9 cellular contexts compared by ENCODE assay signal in genomic region chr3:161081675-161082462, GRCh38. TPM values are rescaled to one million over a fixed set of nuclear protein-coding genes. Genes with fewer than 3 reads are reported as not detected.
DNase-seq lines count a peak whose midpoint lies in the region; ATAC-seq and TF ChIP-seq lines count a peak whose summit lies in the region.
"Had no signal": no experiment of that assay in that cellular context is flagged by ENCODE, and none has a peak within 500 bp of the region (broad histone marks: within the 10 kb centered on the region; RNA-seq: fewer than 3 reads in every experiment).

No MANE protein-coding gene starts in this region.

- WGBS in tibial nerve, 2 donors, result 51 to 58% methylated on average over 6 of the region's 6 CpGs
- WGBS in mammary epithelial cell (ENCODE audit: low coverage, missing lambda C conversion rate), result 65% methylated on average over 6 of the region's 6 CpGs

- H3K27me3 ChIP-seq in tibial nerve (no peaks in the 10 kb centered on the region), mammary epithelial cell (ENCODE audit: insufficient read depth, low read length) (no peaks in the 10 kb centered on the region)

- H3K36me3 Mint-ChIP-seq in T-cell, result no peaks in the 10 kb centered on the region

- CTCF ChIA-PET in T-cell (lab: Charles Lee), result no interaction called here
- CTCF ChIA-PET in mammary epithelial cell (lab: Charles Lee; ENCODE audit: low non-redundant PET), result no interaction called here

- no peak for TF ChIP-seq CTCF in fibroblast of the aortic adventitia (IDR thresholded peaks at IDR 0.05; ENCODE audit: insufficient read depth, low read length)
- no peak for TF ChIP-seq CTCF in tibial nerve (IDR thresholded peaks at IDR 0.05)
- no peak for TF ChIP-seq CTCF in mammary epithelial cell (conservative IDR thresholded peaks at IDR 0.05 in 1 of 2, IDR thresholded peaks at IDR 0.05 in 1 of 2; ENCODE audit: extremely low read depth in 1 of 2, insufficient read depth in 1 of 2, low read depth in 1 of 2, low read length in 2 of 2)

- H3K9me3 Mint-ChIP-seq in T-cell, result no peaks in the 10 kb centered on the region

- no peaks in the 10 kb centered on the region for H3K9me3 ChIP-seq in tibial nerve
- no peaks in the 10 kb centered on the region for H3K9me3 ChIP-seq in mammary epithelial cell (replicated peaks; ENCODE audit: insufficient read depth, low read length)

- no peaks in the 10 kb centered on the region for H4K20me1 ChIP-seq in mammary epithelial cell (ENCODE audit: insufficient read depth, low read length)

- intact Hi-C loops in mammary epithelial cell (cut with micrococcal nuclease), result no loop called here

- H3K4me3 ChIP-seq in fibroblast of the aortic adventitia (ENCODE audit: low read depth, low read length) (no peak overlapping the region), tibial nerve (no peak overlapping the region), mammary epithelial cell (replicated peaks in 1 of 3; ENCODE audit: insufficient read depth in 1 of 3, low read depth in 2 of 3, low read length in 3 of 3) (no peak overlapping the region)

- H3K79me2 ChIP-seq in mammary epithelial cell (ENCODE audit: insufficient read depth, low read length), result no peaks in the 10 kb centered on the region

- H3K27me3 Mint-ChIP-seq in T-cell, result peaks cover 0 to 2% of the 10 kb centered on the region in 2 donors

- H3K4me1 Mint-ChIP-seq in T-cell, result peaks cover 0 to 2% (median 1%) of the 10 kb centered on the region in 3 donors

- no peak for TF ChIP-seq POLR2A in tibial nerve (IDR thresholded peaks at IDR 0.05)

- no peak overlapping the region for H3K27ac Mint-ChIP-seq in T-cell

- no peak overlapping the region for H2AFZ ChIP-seq in mammary epithelial cell (ENCODE audit: low read depth, low read length)

- no TSS peak for BruUV-seq in mammary epithelial cell (replicated peaks; lab: Mats Ljungman, UMichigan)

- peak; percentile 25 for DNase-seq in fibroblast of the aortic adventitia (ENCODE audit: low read depth)
- DNase-seq in T-cell, result no peak
- no peak for DNase-seq in NK-92 treated with Interleukin-12 subunit alpha and Interleukin-12 subunit beta, amount 100 ng/mL, for 24 hours (lab: John Stamatoyannopoulos, UW)
- no peak for DNase-seq in tibial nerve (ENCODE audit: low spot score in 2 of 2)
- no peak for DNase-seq in mammary epithelial cell
- DNase-seq: stimulated activated CD8-positive, alpha-beta memory T cell treated with anti-CD3 and anti-CD28 coated beads, Interleukin-4, amount 100 ng/mL, for 48 hours had no signal

- peaks cover 0 to 10% (median 0%) of the 10 kb centered on the region in 3 donors for H3K36me3 ChIP-seq in tibial nerve
- H3K36me3 ChIP-seq in mammary epithelial cell (ENCODE audit: insufficient read depth, low read length), result no peaks in the 10 kb centered on the region

- peaks cover 0 to 10% (median 2%) of the 10 kb centered on the region in 4 donors for H3K4me1 ChIP-seq in tibial nerve
- H3K4me1 ChIP-seq in mammary epithelial cell (ENCODE audit: insufficient read depth, low read length), result no peaks in the 10 kb centered on the region

- dilution Hi-C loops in mammary epithelial cell (cut with HindIII; ENCODE audit: low sequenced_read_pairs), result no loop called here

- TF ChIP-seq EP300 in tibial nerve (IDR thresholded peaks at IDR 0.05), result no peak

- no peak overlapping the region for H3K9ac ChIP-seq in mammary epithelial cell (ENCODE audit: insufficient read depth, low read length)

- ATAC-seq in GM18499 (IDR thresholded peaks at IDR 0.05; ENCODE audit: insufficient read depth, unreplicated experiment) (peak; percentile 68), GM21423 (IDR thresholded peaks at IDR 0.05; ENCODE audit: unreplicated experiment) (peak; percentile 92), HG03432 (IDR thresholded peaks at IDR 0.05; ENCODE audit: unreplicated experiment) (peak; percentile 91), T-cell (replicated peaks in 1 of 4) (no peak)

- in situ Hi-C loops in mammary epithelial cell (cut with MboI; ENCODE audit: low sequenced_read_pairs in 2 of 2), result no loop called here

- no peak overlapping the region for H3K4me2 ChIP-seq in mammary epithelial cell (ENCODE audit: insufficient read depth, low read depth, low read length)

- H3K27ac ChIP-seq in tibial nerve (no peak overlapping the region), mammary epithelial cell (ENCODE audit: insufficient read depth, low read depth, low read length) (no peak overlapping the region)

- POLR2A ChIA-PET in T-cell (lab: Charles Lee), result no interaction called here

- H3K4me3 Mint-ChIP-seq in T-cell, result no peak overlapping the region

RNA-seq across cellular contexts. Expression of gene B3GALNT1, which starts 23.3 kb away (rescaled TPM):
- total RNA-seq in fibroblast of the aortic adventitia (ENCODE audit: low replicate concordance) (14.2 and 28.5 TPM in 2 replicates), T-cell (1 to 10 TPM in 1 of 5 donors, under 1 TPM in 4; 0.50 to 1.4 (median 0.60) TPM), tibial nerve (10 to 100 TPM in 2 of 4 donors, 1 to 10 TPM in 2; 5.7 to 21.6 (median 8.2) TPM), mammary epithelial cell (10 to 100 TPM in 1 of 2 donors, 1 to 10 TPM in 1; 5.1 to 18.2 TPM)
- polyA plus RNA-seq in mammary epithelial cell, result 6.5 TPM
- 33.7 TPM for polyA minus RNA-seq in mammary epithelial cell

Comparison
In these comparisons a context has a peak if more than half of its experiments do, and no peak if none do; other contexts are left out.
1. ATAC-seq: peak in GM18499 (single experiment), GM21423 (single experiment) and HG03432 (single experiment); none in T-cell (0 of 4).